Comparison of ENCODE assay signal across 27 cellular contexts in the genomic region with DNA sequence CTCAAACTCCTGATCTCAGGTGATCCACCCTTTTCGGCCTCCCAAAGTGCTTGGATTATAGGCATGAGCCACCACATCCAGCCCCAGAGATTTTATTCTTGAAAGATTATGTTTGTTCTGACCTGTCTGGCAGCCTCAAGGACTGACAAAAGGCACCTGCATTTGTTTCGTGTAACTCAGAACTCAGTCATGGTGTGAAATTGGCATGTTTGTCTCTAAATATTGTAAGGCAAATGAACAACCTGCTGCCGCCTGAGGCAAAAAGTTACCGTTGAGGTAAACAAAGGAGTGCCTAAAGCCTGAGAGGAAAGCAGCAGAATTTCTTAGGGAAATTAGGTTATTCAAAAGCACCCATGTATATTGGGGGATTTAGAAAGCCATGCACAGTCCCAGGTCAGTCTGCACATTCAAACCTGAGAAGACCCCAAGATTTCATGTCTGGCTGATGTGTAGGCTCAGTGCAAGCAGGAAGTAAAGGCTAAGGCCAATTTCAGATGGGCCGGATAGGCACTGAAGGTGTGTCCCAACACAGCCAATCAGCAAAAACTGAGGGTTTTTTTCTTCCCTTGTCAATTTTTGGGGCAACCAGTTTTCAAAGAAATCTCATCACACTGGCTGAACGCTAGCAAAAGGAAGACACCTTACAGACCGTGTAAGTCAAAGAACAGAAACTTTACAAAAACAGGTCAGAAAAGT.
"Had no signal": no experiment of that assay in that cellular context is flagged by ENCODE, and none has a peak within 500 bp of the region (broad histone marks: within the 10 kb centered on the region; RNA-seq: fewer than 3 reads in every experiment).

No MANE protein-coding gene starts in this region.

- H3K27me3 Mint-ChIP-seq: natural killer cell treated with Interleukin-12 subunit alpha and Interleukin-12 subunit beta and Interleukin-15 and Interleukin-18, amount 100 ng/mL, for 72 hours; T-cell; type B pancreatic cell had no signal

- H3K4me1 Mint-ChIP-seq: mesothelial cell of epicardium, T-cell had no signal

- H3K4me3 Mint-ChIP-seq: activated naive CD4-positive, alpha-beta T cell treated with anti-CD3 and anti-CD28 coated beads for 36 hours; effector memory CD8-positive, alpha-beta T cell; mesothelial cell of epicardium; natural killer cell treated with Interleukin-12 subunit alpha and Interleukin-12 subunit beta and Interleukin-15 and Interleukin-18, amount 100 ng/mL, for 72 hours; T-cell; T-helper 2 cell treated with Interferon-gamma antibody and Interleukin-4, amounts not matched to agents 5 μg/mL and 100 μg/mL, for 36 hours; type B pancreatic cell had no signal

- ATAC-seq: effector memory CD8-positive, alpha-beta T cell; gastrocnemius medialis; left ventricle myocardium superior; natural killer cell treated with Interleukin-12 subunit alpha and Interleukin-12 subunit beta and Interleukin-15 and Interleukin-18, amount 100 ng/mL, for 72 hours; T-cell had no signal

- H3K4me3 ChIP-seq: ascending aorta, esophagus squamous epithelium, gastrocnemius medialis, ovary, prostate gland, spleen, thoracic aorta had no signal

- H3K27me3 ChIP-seq: ascending aorta, brain microvascular endothelial cell, esophagus squamous epithelium, gastrocnemius medialis, neutrophil, ovary, spleen had no signal

- DNase-seq: activated CD4-positive, alpha-beta T cell treated with anti-CD3 and anti-CD28 coated beads, Interleukin-2, amount 50 U/mL, for 48 hours; activated CD8-positive, alpha-beta memory T cell treated with anti-CD3 and anti-CD28 coated beads, Interleukin-2, amount 50 U/mL, for 48 hours; activated naive CD4-positive, alpha-beta T cell treated with anti-CD3 and anti-CD28 coated beads for 36 hours; activated T-cell treated with anti-CD3 and anti-CD28 coated beads, Interleukin-2, amount 50 U/mL, for 48 hours; brain microvascular endothelial cell; central memory CD4-positive, alpha-beta T cell; dermis blood vessel endothelial cell; effector memory CD8-positive, alpha-beta T cell; esophagus squamous epithelium; gastrocnemius medialis; hypothalamus; left ventricle myocardium superior; mammary epithelial cell; ovary; spleen; stimulated activated CD4-positive, alpha-beta T cell treated with anti-CD3 and anti-CD28 coated beads, Interleukin-4, amount 100 ng/mL, for 1 hour; stimulated activated naive CD4-positive, alpha-beta T cell treated with Interleukin-2 at 50 U/mL for 16 hours; T-cell; WERI-Rb-1 had no signal

- H3K36me3 ChIP-seq: ascending aorta, brain microvascular endothelial cell, gastrocnemius medialis, ovary, prostate gland, thoracic aorta had no signal

- H3K9me3 Mint-ChIP-seq: activated naive CD4-positive, alpha-beta T cell treated with anti-CD3 and anti-CD28 coated beads for 36 hours; effector memory CD8-positive, alpha-beta T cell; natural killer cell treated with Interleukin-12 subunit alpha and Interleukin-12 subunit beta and Interleukin-15 and Interleukin-18, amount 100 ng/mL, for 72 hours; T-cell; T-helper 2 cell treated with Interferon-gamma antibody and Interleukin-4, amounts not matched to agents 5 μg/mL and 100 μg/mL, for 36 hours had no signal

- H3K4me1 ChIP-seq: ascending aorta, gastrocnemius medialis, prostate gland, spleen had no signal

- H3K9me3 ChIP-seq: ascending aorta, esophagus squamous epithelium, gastrocnemius medialis, neutrophil, ovary, prostate gland, thoracic aorta had no signal

- H3K27ac Mint-ChIP-seq: mesothelial cell of epicardium; natural killer cell treated with Interleukin-12 subunit alpha and Interleukin-12 subunit beta and Interleukin-15 and Interleukin-18, amount 100 ng/mL, for 72 hours; T-cell; T-helper 2 cell treated with Interferon-gamma antibody and Interleukin-4, amounts not matched to agents 5 μg/mL and 100 μg/mL, for 36 hours; type B pancreatic cell had no signal

- H3K27ac ChIP-seq: ascending aorta, brain microvascular endothelial cell, esophagus squamous epithelium, gastrocnemius medialis, neutrophil, ovary, prostate gland, spleen, thoracic aorta, WERI-Rb-1 had no signal
